ENCODE assay signal across 9 cellular contexts in the genomic region with DNA sequence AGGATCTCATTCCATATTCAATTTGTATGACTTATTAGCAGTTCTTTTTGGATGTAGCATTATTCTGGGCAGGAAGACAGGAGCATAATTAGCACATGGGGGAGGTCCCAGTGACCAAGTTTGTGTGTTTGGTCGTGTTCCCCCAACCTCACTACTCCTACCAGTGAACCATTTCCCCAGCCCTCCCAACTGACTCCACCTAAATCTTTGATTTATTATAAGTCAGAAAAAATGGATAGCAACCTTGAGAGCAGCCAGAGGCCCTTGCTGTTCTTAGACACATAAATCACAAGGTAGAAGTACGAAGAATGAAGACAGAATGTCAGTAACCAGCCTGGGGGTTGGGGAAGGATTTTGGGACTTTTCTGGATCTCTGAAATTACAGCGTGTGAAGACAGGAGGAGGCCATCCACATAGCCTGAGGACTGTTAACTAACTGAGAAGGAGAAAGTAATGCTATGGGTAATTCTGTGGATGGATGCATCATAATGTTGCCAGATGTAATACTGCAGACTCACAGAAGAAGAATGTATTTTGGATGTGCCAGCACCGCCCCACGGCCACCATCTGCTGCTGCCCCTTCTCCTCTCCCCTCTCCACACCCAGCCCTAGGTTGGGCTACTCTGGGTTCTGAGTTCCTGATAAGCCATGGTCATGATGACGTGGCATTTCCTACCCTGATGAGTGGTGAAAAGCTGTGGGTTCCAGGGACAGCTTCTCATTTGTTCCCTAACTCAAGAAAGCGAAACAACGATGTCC.
DNase-seq lines count a peak whose midpoint lies in the region; ATAC-seq and TF ChIP-seq lines count a peak whose summit lies in the region.
"Had no signal": no experiment of that assay in that cellular context is flagged by ENCODE, and none has a peak within 500 bp of the region (broad histone marks: within the 10 kb centered on the region; RNA-seq: fewer than 3 reads in every experiment).

No MANE protein-coding gene starts in this region.

- H3K27ac Mint-ChIP-seq in naive thymus-derived CD8-positive, alpha-beta T cell, result no peak overlapping the region

- no peak overlapping the region for H3K27ac ChIP-seq in prostate gland

- no peaks in the 10 kb centered on the region for H3K36me3 ChIP-seq in prostate gland

- no peaks in the 10 kb centered on the region for H3K4me1 ChIP-seq in prostate gland (replicated peaks)

- H3K9me3 ChIP-seq in prostate gland, result no peaks in the 10 kb centered on the region

- no peak overlapping the region for H3K4me3 ChIP-seq in prostate gland

- H3K27me3 Mint-ChIP-seq in naive thymus-derived CD8-positive, alpha-beta T cell, result peaks cover 2 to 17% (median 9%) of the 10 kb centered on the region in 5 donors

- H3K9me3 Mint-ChIP-seq in naive thymus-derived CD8-positive, alpha-beta T cell, result no peaks in the 10 kb centered on the region

- peak; percentile 62 for DNase-seq in HPDE6-E6E7 (ENCODE audit: extremely low spot score)
- DNase-seq in glomerular visceral epithelial cell (ENCODE audit: extremely low spot score), result peak; percentile 71
- DNase-seq in stromal cell of bone marrow (ENCODE audit: low read depth), result peak; percentile 21
- no peak for DNase-seq in hippocampal formation (lab: John Stamatoyannopoulos, UW)
- no peak for DNase-seq in ecto neural progenitor cell (ENCODE audit: low spot score)
- no peak for DNase-seq in naive thymus-derived CD8-positive, alpha-beta T cell
- DNase-seq in prostate gland (ENCODE audit: low spot score), result no peak
- DNase-seq: retina had no signal

- WGBS in prostate gland, result 68% methylated on average over 8 of the region's 8 CpGs

- intact Hi-C loops in prostate gland (cut with DNase I), result no loop called here

- H3K36me3 Mint-ChIP-seq in naive thymus-derived CD8-positive, alpha-beta T cell, result no peaks in the 10 kb centered on the region

- no peak for TF ChIP-seq POLR2A in prostate gland (IDR thresholded peaks at IDR 0.05)

- no peaks in the 10 kb centered on the region for H3K27me3 ChIP-seq in prostate gland (replicated peaks; ENCODE audit: insufficient read depth)

- peaks cover 0 to 8% (median 0%) of the 10 kb centered on the region in 4 donors for H3K4me1 Mint-ChIP-seq in naive thymus-derived CD8-positive, alpha-beta T cell

- no peak overlapping the region for H3K4me3 Mint-ChIP-seq in naive thymus-derived CD8-positive, alpha-beta T cell

- ATAC-seq in SK-N-SH treated with all-trans-retinoic acid at 6 μM for 48 hours, result peak; percentile 35; the same call in 2 of the 3 replicates
- no peak for ATAC-seq in naive thymus-derived CD8-positive, alpha-beta T cell

- TF ChIP-seq CTCF in prostate gland (IDR thresholded peaks at IDR 0.05), result no peak

- POLR2A ChIA-PET in naive thymus-derived CD8-positive, alpha-beta T cell (lab: Charles Lee), result no interaction called here

TF ChIP-seq in SK-N-SH treated with all-trans-retinoic acid at 6 μM for 48 hours, 23 proteins besides CTCF, POLR2A, EP300 and RAD21:
- no peak for TF ChIP-seq ZFP3 (CRISPR knock-in tag; IDR thresholded peaks at IDR 0.05)
- no peak for TF ChIP-seq RARB (CRISPR knock-in tag; IDR thresholded peaks at IDR 0.05)
- no peak for TF ChIP-seq ZC3H10 (CRISPR knock-in tag; IDR thresholded peaks at IDR 0.05)
- no peak for TF ChIP-seq PPARA (CRISPR knock-in tag; IDR thresholded peaks at IDR 0.05; ENCODE audit: borderline replicate concordance)
- no peak for TF ChIP-seq CSDC2 (CRISPR knock-in tag; IDR thresholded peaks at IDR 0.05)
- TF ChIP-seq BACH2 (CRISPR knock-in tag; IDR thresholded peaks at IDR 0.05; ENCODE audit: borderline replicate concordance), result no peak
- no peak for TF ChIP-seq ISL1 (CRISPR knock-in tag; IDR thresholded peaks at IDR 0.05)
- TF ChIP-seq, protein P1, sequence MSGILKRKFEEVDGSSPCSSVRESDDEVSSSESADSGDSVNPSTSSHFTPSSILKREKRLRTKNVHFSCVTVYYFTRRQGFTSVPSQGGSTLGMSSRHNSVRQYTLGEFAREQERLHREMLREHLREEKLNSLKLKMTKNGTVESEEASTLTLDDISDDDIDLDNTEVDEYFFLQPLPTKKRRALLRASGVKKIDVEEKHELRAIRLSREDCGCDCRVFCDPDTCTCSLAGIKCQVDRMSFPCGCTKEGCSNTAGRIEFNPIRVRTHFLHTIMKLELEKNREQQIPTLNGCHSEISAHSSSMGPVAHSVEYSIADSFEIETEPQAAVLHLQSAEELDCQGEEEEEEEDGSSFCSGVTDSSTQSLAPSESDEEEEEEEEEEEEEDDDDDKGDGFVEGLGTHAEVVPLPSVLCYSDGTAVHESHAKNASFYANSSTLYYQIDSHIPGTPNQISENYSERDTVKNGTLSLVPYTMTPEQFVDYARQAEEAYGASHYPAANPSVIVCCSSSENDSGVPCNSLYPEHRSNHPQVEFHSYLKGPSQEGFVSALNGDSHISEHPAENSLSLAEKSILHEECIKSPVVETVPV (CRISPR knock-in tag; IDR thresholded peaks at IDR 0.05), result no peak
- no peak for TF ChIP-seq OSR1 (CRISPR knock-in tag; IDR thresholded peaks at IDR 0.05)
- no peak for TF ChIP-seq TCF4 (CRISPR knock-in tag; IDR thresholded peaks at IDR 0.05; ENCODE audit: borderline replicate concordance)
- TF ChIP-seq, protein P2, sequence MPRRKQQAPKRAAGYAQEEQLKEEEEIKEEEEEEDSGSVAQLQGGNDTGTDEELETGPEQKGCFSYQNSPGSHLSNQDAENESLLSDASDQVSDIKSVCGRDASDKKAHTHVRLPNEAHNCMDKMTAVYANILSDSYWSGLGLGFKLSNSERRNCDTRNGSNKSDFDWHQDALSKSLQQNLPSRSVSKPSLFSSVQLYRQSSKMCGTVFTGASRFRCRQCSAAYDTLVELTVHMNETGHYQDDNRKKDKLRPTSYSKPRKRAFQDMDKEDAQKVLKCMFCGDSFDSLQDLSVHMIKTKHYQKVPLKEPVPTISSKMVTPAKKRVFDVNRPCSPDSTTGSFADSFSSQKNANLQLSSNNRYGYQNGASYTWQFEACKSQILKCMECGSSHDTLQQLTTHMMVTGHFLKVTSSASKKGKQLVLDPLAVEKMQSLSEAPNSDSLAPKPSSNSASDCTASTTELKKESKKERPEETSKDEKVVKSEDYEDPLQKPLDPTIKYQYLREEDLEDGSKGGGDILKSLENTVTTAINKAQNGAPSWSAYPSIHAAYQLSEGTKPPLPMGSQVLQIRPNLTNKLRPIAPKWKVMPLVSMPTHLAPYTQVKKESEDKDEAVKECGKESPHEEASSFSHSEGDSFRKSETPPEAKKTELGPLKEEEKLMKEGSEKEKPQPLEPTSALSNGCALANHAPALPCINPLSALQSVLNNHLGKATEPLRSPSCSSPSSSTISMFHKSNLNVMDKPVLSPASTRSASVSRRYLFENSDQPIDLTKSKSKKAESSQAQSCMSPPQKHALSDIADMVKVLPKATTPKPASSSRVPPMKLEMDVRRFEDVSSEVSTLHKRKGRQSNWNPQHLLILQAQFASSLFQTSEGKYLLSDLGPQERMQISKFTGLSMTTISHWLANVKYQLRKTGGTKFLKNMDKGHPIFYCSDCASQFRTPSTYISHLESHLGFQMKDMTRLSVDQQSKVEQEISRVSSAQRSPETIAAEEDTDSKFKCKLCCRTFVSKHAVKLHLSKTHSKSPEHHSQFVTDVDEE (CRISPR knock-in tag; IDR thresholded peaks at IDR 0.05), result no peak
- TF ChIP-seq, protein P3, sequence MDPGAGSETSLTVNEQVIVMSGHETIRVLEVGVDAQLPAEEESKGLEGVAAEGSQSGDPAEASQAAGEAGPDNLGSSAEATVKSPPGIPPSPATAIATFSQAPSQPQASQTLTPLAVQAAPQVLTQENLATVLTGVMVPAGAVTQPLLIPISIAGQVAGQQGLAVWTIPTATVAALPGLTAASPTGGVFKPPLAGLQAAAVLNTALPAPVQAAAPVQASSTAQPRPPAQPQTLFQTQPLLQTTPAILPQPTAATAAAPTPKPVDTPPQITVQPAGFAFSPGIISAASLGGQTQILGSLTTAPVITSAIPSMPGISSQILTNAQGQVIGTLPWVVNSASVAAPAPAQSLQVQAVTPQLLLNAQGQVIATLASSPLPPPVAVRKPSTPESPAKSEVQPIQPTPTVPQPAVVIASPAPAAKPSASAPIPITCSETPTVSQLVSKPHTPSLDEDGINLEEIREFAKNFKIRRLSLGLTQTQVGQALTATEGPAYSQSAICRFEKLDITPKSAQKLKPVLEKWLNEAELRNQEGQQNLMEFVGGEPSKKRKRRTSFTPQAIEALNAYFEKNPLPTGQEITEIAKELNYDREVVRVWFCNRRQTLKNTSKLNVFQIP (CRISPR knock-in tag; IDR thresholded peaks at IDR 0.05; ENCODE audit: borderline replicate concordance, low read depth), result no peak
- no peak for TF ChIP-seq ARNTL (CRISPR knock-in tag; IDR thresholded peaks at IDR 0.05; ENCODE audit: borderline replicate concordance, low read depth)

Comparison
In these comparisons a context has a peak if more than half of its experiments do, and no peak if none do; other contexts are left out.
1. DNase-seq: peak in HPDE6-E6E7 (single experiment), glomerular visceral epithelial cell (single experiment) and stromal cell of bone marrow (single experiment); none in hippocampal formation (0 of 2), ecto neural progenitor cell (single experiment), naive thymus-derived CD8-positive, alpha-beta T cell (0 of 10) and prostate gland (single experiment).